23 cellular contexts compared by ENCODE assay signal in genomic region chr7:29970158-29970557, GRCh38. TPM values are rescaled to one million over a fixed set of nuclear protein-coding genes. Genes with fewer than 3 reads are reported as not detected.
DNase-seq lines count a peak whose midpoint lies in the region; ATAC-seq, FAIRE-seq and TF ChIP-seq lines count a peak whose summit lies in the region.
"Had no signal": no experiment of that assay in that cellular context is flagged by ENCODE, and none has a peak within 500 bp of the region (broad histone marks: within the 10 kb centered on the region; RNA-seq: fewer than 3 reads in every experiment).

No MANE protein-coding gene starts in this region.

- no peak overlapping the region for H3K27ac ChIP-seq in A549
- H3K27ac ChIP-seq: adrenal gland, cardiac muscle cell, esophagus squamous epithelium, GM23248, neutrophil, right atrium auricular region had no signal

- 81% methylated on average over 1 of the region's 1 CpG for WGBS in A549 (ENCODE audit: missing lambda C conversion rate)

- FAIRE-seq in A549 (lab: Jason Lieb, UNC), result peak; percentile 18
- peak; percentile 45 for FAIRE-seq in G401.6 (lab: Jason Lieb, UNC)

- H3K36me3 Mint-ChIP-seq in WTC11, result peaks cover 24% of the 10 kb centered on the region
- H3K36me3 Mint-ChIP-seq in Caco-2 (ENCODE audit: insufficient read depth, unreplicated experiment), result peaks cover 19% of the 10 kb centered on the region
- H3K36me3 Mint-ChIP-seq in stimulated activated naive B cell treated with anti-CD40 and anti-IgM and Interleukin-4, amounts not matched to agents 10 μg/mL and 1 μg/mL and 100 μg/mL, for 72 hours, result peaks cover 4 to 6% of the 10 kb centered on the region in 2 donors
- H3K36me3 Mint-ChIP-seq: T-cell had no signal

- H3K4me3 ChIP-seq in A549 (no peak overlapping the region), Caco-2 (ENCODE audit: low read depth, low read length) (no peak overlapping the region)
- H3K4me3 ChIP-seq: adrenal gland, cardiac muscle cell, esophagus squamous epithelium, GM23248, mucosa of descending colon, right atrium auricular region had no signal

- no peak for ATAC-seq in A549
- no peak for ATAC-seq in WTC11
- no peak for ATAC-seq in stimulated activated naive B cell treated with anti-CD40 and anti-IgM and Interleukin-4, amounts not matched to agents 10 μg/mL and 1 μg/mL and 100 μg/mL, for 72 hours (replicated peaks)
- ATAC-seq in HG03469 (IDR thresholded peaks at IDR 0.05; ENCODE audit: unreplicated experiment), result no peak
- ATAC-seq: left colon, mucosa of descending colon, T-cell had no signal

- H3K4me3 Mint-ChIP-seq in WTC11 (no peak overlapping the region), Caco-2 (ENCODE audit: unreplicated experiment) (no peak overlapping the region)
- H3K4me3 Mint-ChIP-seq in stimulated activated naive B cell treated with anti-CD40 and anti-IgM and Interleukin-4, amounts not matched to agents 10 μg/mL and 1 μg/mL and 100 μg/mL, for 72 hours, result no peak overlapping the region
- H3K4me3 Mint-ChIP-seq: T-cell had no signal

- H3K27me3 ChIP-seq in Caco-2 (replicated peaks; ENCODE audit: control insufficient read depth, insufficient read depth, low read length), result no peaks in the 10 kb centered on the region
- H3K27me3 ChIP-seq: adrenal gland, cardiac muscle cell, esophagus squamous epithelium, neutrophil, right atrium auricular region had no signal

- H3K27ac Mint-ChIP-seq in WTC11 (peak overlapping the region; percentile 15; the same call in 1 of the 2 replicates), Caco-2 (ENCODE audit: unreplicated experiment) (no peak overlapping the region)
- H3K27ac Mint-ChIP-seq in stimulated activated naive B cell treated with anti-CD40 and anti-IgM and Interleukin-4, amounts not matched to agents 10 μg/mL and 1 μg/mL and 100 μg/mL, for 72 hours, result no peak overlapping the region
- H3K27ac Mint-ChIP-seq: T-cell had no signal

- H3K4me1 Mint-ChIP-seq in WTC11, result peaks cover 20% of the 10 kb centered on the region
- peaks cover 21% of the 10 kb centered on the region for H3K4me1 Mint-ChIP-seq in Caco-2 (ENCODE audit: low read depth, unreplicated experiment)
- peaks cover 0 to 8% of the 10 kb centered on the region in 2 donors for H3K4me1 Mint-ChIP-seq in stimulated activated naive B cell treated with anti-CD40 and anti-IgM and Interleukin-4, amounts not matched to agents 10 μg/mL and 1 μg/mL and 100 μg/mL, for 72 hours

- intact Hi-C loops in Caco-2 (cut with micrococcal nuclease; ENCODE audit: unreplicated experiment), result no loop called here

- H3K4me1 ChIP-seq in A549, result no peaks in the 10 kb centered on the region
- H3K4me1 ChIP-seq in Caco-2, result 0 out of 2 replicates have a peak, but pooled peaks cover 8% of the 10 kb centered on the region

- TF ChIP-seq RAD21 in A549 (conservative IDR thresholded peaks at IDR 0.05 in 1 of 2, IDR thresholded peaks at IDR 0.05 in 1 of 2), result no peak

- TF ChIP-seq POLR2A in A549 (IDR thresholded peaks at IDR 0.05; ENCODE audit: low read length), result no peak

- TF ChIP-seq EP300 in A549 (IDR thresholded peaks at IDR 0.05), result no peak

- H3K27me3 Mint-ChIP-seq in WTC11 (ENCODE audit: low read depth) (no peaks in the 10 kb centered on the region), Caco-2 (ENCODE audit: insufficient read depth, unreplicated experiment) (no peaks in the 10 kb centered on the region)
- H3K27me3 Mint-ChIP-seq in stimulated activated naive B cell treated with anti-CD40 and anti-IgM and Interleukin-4, amounts not matched to agents 10 μg/mL and 1 μg/mL and 100 μg/mL, for 72 hours, result no peaks in the 10 kb centered on the region

- no TSS peak for BruUV-seq in Caco-2 (replicated peaks; lab: Mats Ljungman, UMichigan)

- TF ChIP-seq CTCF in A549 (IDR thresholded peaks at IDR 0.05), result no peak
- TF ChIP-seq CTCF in WTC11 (IDR thresholded peaks at IDR 0.05), result no peak
- TF ChIP-seq CTCF in Caco-2 (IDR thresholded peaks at IDR 0.05; ENCODE audit: insufficient read depth in 1 of 2, low read depth in 1 of 2, low read length in 1 of 2, severe bottlenecking in 1 of 2, unreplicated experiment in 1 of 2), result no peak

- peaks cover 8% of the 10 kb centered on the region; the same call in 1 of the 2 replicates for H3K9me3 Mint-ChIP-seq in WTC11
- no peaks in the 10 kb centered on the region for H3K9me3 Mint-ChIP-seq in Caco-2 (ENCODE audit: unreplicated experiment)
- no peaks in the 10 kb centered on the region for H3K9me3 Mint-ChIP-seq in stimulated activated naive B cell treated with anti-CD40 and anti-IgM and Interleukin-4, amounts not matched to agents 10 μg/mL and 1 μg/mL and 100 μg/mL, for 72 hours
- H3K9me3 Mint-ChIP-seq: T-cell had no signal

- H3K9me3 ChIP-seq in A549 (no peaks in the 10 kb centered on the region), Caco-2 (no peaks in the 10 kb centered on the region)
- H3K9me3 ChIP-seq: adrenal gland, esophagus squamous epithelium, mucosa of descending colon, neutrophil, right atrium auricular region had no signal

- CTCF ChIA-PET in A549 (lab: Yijun Ruan, JAX), result interaction anchor here (2.1 kb wide), 1 partner anchor 49 kb away, joined by 4 read pairs; no protein-coding TSS in a partner anchor
- CTCF ChIA-PET in WTC11 (lab: Charles Lee), result no interaction called here
- CTCF ChIA-PET in Caco-2 (lab: Charles Lee), result no interaction called here

- H3K4me2 ChIP-seq in A549, result no peak overlapping the region

- POLR2A ChIA-PET in A549 (lab: Yijun Ruan, JAX) (no interaction called here), WTC11 (lab: Charles Lee) (no interaction called here), Caco-2 (lab: Charles Lee) (no interaction called here)

- no peaks in the 10 kb centered on the region; the same call in none of the 2 replicates for H3K36me3 ChIP-seq in Caco-2 (ENCODE audit: control insufficient read depth, insufficient read depth, low read length)
- H3K36me3 ChIP-seq: adrenal gland, cardiac muscle cell, neutrophil, right atrium auricular region had no signal

- no peak for DNase-seq in A549 (ENCODE audit: low read depth in 1 of 2, low spot score in 1 of 2)
- DNase-seq in WTC11 (ENCODE audit: low spot score), result no peak
- DNase-seq in iris pigment epithelial cell (ENCODE audit: low read depth), result peak; percentile 16
- no peak for DNase-seq in Caco-2
- no peak for DNase-seq in stimulated activated naive B cell treated with anti-CD40 and anti-IgM and Interleukin-4, amounts not matched to agents 10 μg/mL and 1 μg/mL and 100 μg/mL, for 72 hours
- DNase-seq in hepatic stellate cell (ENCODE audit: low spot score), result no peak
- DNase-seq: activated CD4-positive, alpha-beta T cell treated with anti-CD3 and anti-CD28 coated beads, Interleukin-2, amount 50 U/mL, for 1 hour; activated CD8-positive, alpha-beta memory T cell treated with anti-CD3 and anti-CD28 coated beads, Interleukin-2, amount 50 U/mL, for 48 hours; activated effector memory CD4-positive, alpha-beta T cell treated with Interleukin-2 at 50 U/mL for 16 hours; adrenal gland; esophagus squamous epithelium; GM23248; left colon; MM.1S; mucosa of descending colon; Right ventricle myocardium superior; stimulated activated CD4-positive, alpha-beta T cell treated with anti-CD3 and anti-CD28 coated beads, Interleukin-15, amount 100 ng/mL, for 24 hours; T-cell had no signal

TF ChIP-seq in A549, 52 proteins besides CTCF, POLR2A, EP300 and RAD21 (continues in another document):
- TF ChIP-seq CHD4 (IDR thresholded peaks at IDR 0.05; ENCODE audit: borderline replicate concordance) (no peak), RCOR1 (IDR thresholded peaks at IDR 0.05; ENCODE audit: low read depth, low read length) (no peak), SMC3 (IDR thresholded peaks at IDR 0.05) (no peak), FOSL2 (IDR thresholded peaks at IDR 0.05) (no peak), FOSL2 (CRISPR knock-in tag; IDR thresholded peaks at IDR 0.05) (no peak), ZNF302 (CRISPR knock-in tag; IDR thresholded peaks at IDR 0.05) (no peak), ZC3H11A (IDR thresholded peaks at IDR 0.05) (no peak), JUNB (IDR thresholded peaks at IDR 0.05) (no peak)

TF ChIP-seq in WTC11, 78 proteins besides CTCF, POLR2A, EP300 and RAD21 (continues in another document):
- TF ChIP-seq MAX (CRISPR knock-in tag; IDR thresholded peaks at IDR 0.05) (no peak), GTF2I (CRISPR knock-in tag; conservative IDR thresholded peaks at IDR 0.05) (no peak), RORB (CRISPR knock-in tag; IDR thresholded peaks at IDR 0.05) (no peak)

RNA-seq across cellular contexts. Expression of gene SCRN1, which starts 19.4 kb away (rescaled TPM):
- polyA plus RNA-seq in A549 (2011; rRNA removed), result 80.0 and 88.9 TPM in 2 replicates
- 19.3 and 23.4 TPM in 2 replicates for polyA plus RNA-seq in A549 (2012; cell fraction: cytosol; rRNA removed)
- polyA plus RNA-seq in A549 (2012; cell fraction: nucleus; rRNA removed), result 16.8 and 22.4 TPM in 2 replicates
- 46.2 to 49.7 TPM (median 49.1 TPM) in 3 replicates for polyA plus RNA-seq in A549 (2017; fragmentation: RNase III; extraction: RNeasy Plus Mini Kit Qiagen cat#74134 plus additional on column Dnase treatment)
- 71.8 and 78.4 TPM in 2 replicates for polyA minus RNA-seq in A549 (2011; rRNA and poly(A)+ RNA removed)
- total RNA-seq in WTC11 (2021), result 96.2 to 105 TPM (median 101 TPM) in 3 replicates
- 90.2 and 92.9 TPM in 2 replicates for total RNA-seq in Caco-2 (2022)

RNA-seq across cellular contexts. Expression of gene FKBP14, which starts 56.3 kb away (rescaled TPM):
- polyA plus RNA-seq in A549 (2011; rRNA removed), result 17.7 and 22.8 TPM in 2 replicates
- polyA plus RNA-seq in A549 (2012; cell fraction: cytosol; rRNA removed), result 3.7 and 3.9 TPM in 2 replicates
- 1.6 and 2.3 TPM in 2 replicates for polyA plus RNA-seq in A549 (2012; cell fraction: nucleus; rRNA removed)
- polyA plus RNA-seq in A549 (2017; fragmentation: RNase III; extraction: RNeasy Plus Mini Kit Qiagen cat#74134 plus additional on column Dnase treatment), result 10.6 to 11.1 TPM (median 10.7 TPM) in 3 replicates
- 4.7 and 6.4 TPM in 2 replicates for polyA minus RNA-seq in A549 (2011; rRNA and poly(A)+ RNA removed)
- 18.1 to 23.0 TPM (median 19.2 TPM) in 3 replicates for total RNA-seq in WTC11 (2021)
- total RNA-seq in Caco-2 (2022), result 17.5 and 20.3 TPM in 2 replicates

RNA-seq across cellular contexts. Expression of gene PLEKHA8, which starts 58.1 kb away (rescaled TPM):
- polyA plus RNA-seq in A549 (2011; rRNA removed) (10.6 and 10.9 TPM in 2 replicates), A549 (2017; fragmentation: RNase III; extraction: RNeasy Plus Mini Kit Qiagen cat#74134 plus additional on column Dnase treatment) (5.9 to 6.6 TPM (median 6.2 TPM) in 3 replicates)
- polyA plus RNA-seq in A549 (2012; cell fraction: cytosol; rRNA removed), result 1.7 TPM in 2 replicates
- 0.94 and 1.8 TPM in 2 replicates for polyA plus RNA-seq in A549 (2012; cell fraction: nucleus; rRNA removed)
- 8.5 and 9.8 TPM in 2 replicates for polyA minus RNA-seq in A549 (2011; rRNA and poly(A)+ RNA removed)
- total RNA-seq in WTC11 (2021) (38.1 to 40.1 TPM (median 38.6 TPM) in 3 replicates), Caco-2 (2022) (32.5 and 34.1 TPM in 2 replicates)
